ENCODE assay signal across 12 cellular contexts in genomic region chr12:2248087-2248900, GRCh38.
A peak's percentile ranks its signal among the peaks of the same experiment; 100 is the strongest.
DNase-seq lines count a peak whose midpoint lies in the region; ATAC-seq and TF ChIP-seq lines count a peak whose summit lies in the region.
"Had no signal": no experiment of that assay in that cellular context is flagged by ENCODE, and none has a peak within 500 bp of the region (broad histone marks: within the 10 kb centered on the region; RNA-seq: fewer than 3 reads in every experiment).

No MANE protein-coding gene starts in this region.

- DNase-seq in NCI-H1092 treated with DMSO at 0.1 percent for 48 hours (lab: John Stamatoyannopoulos, UW), result peak; percentile 60
- no peak for DNase-seq in NCI-H1092 (lab: John Stamatoyannopoulos, UW)
- peak; percentile 58 for DNase-seq in adipocyte (ENCODE audit: low read depth)
- DNase-seq in right atrium auricular region (ENCODE audit: low spot score), result no peak
- DNase-seq in suprapubic skin (ENCODE audit: low spot score in 2 of 2), result no peak
- DNase-seq in A673 (ENCODE audit: low spot score), result no peak
- no peak for DNase-seq in cerebellar nuclear complex (lab: John Stamatoyannopoulos, UW)
- DNase-seq: activated CD4-positive, alpha-beta T cell treated with anti-CD3 and anti-CD28 coated beads for 36 hours; activated naive CD4-positive, alpha-beta T cell treated with anti-CD3 and anti-CD28 coated beads, Interleukin-2, amount 10 ng/mL, durations not matched to agents 7 days and 5 days had no signal

- WGBS in suprapubic skin, result 68% methylated on average over 17 of the region's 17 CpGs

- TF ChIP-seq CTCF in right atrium auricular region (IDR thresholded peaks at IDR 0.05), result no peak
- TF ChIP-seq CTCF in suprapubic skin (IDR thresholded peaks at IDR 0.05), result no peak
- no peak for TF ChIP-seq CTCF in A673 (conservative IDR thresholded peaks at IDR 0.05; ENCODE audit: low read depth, low read length)

- no peak overlapping the region for H3K4me3 ChIP-seq in adipocyte (ENCODE audit: low read length)
- no peak overlapping the region for H3K4me3 ChIP-seq in right atrium auricular region
- no peak overlapping the region for H3K4me3 ChIP-seq in suprapubic skin
- no peak overlapping the region for H3K4me3 ChIP-seq in A673 (ENCODE audit: low read depth, low read length, poor library complexity, severe bottlenecking)

- ATAC-seq in HG03469 (IDR thresholded peaks at IDR 0.05; ENCODE audit: unreplicated experiment), result no peak
- ATAC-seq: activated CD4-positive, alpha-beta T cell treated with anti-CD3 and anti-CD28 coated beads for 36 hours; HCT116; natural killer cell treated with Interleukin-12 subunit alpha and Interleukin-12 subunit beta and Interleukin-15 and Interleukin-18, amount 100 ng/mL, for 72 hours had no signal

- CTCF ChIA-PET in A673 (lab: Charles Lee), result no interaction called here

- H3K4me1 ChIP-seq in adipocyte (ENCODE audit: control insufficient read depth, insufficient read depth, low read length) (peaks cover 24% of the 10 kb centered on the region), right atrium auricular region (peaks cover 3 to 74% of the 10 kb centered on the region in 2 donors), suprapubic skin (peaks cover 9% of the 10 kb centered on the region), A673 (ENCODE audit: insufficient read depth, low read length, poor library complexity, severe bottlenecking) (peaks cover 18% of the 10 kb centered on the region)

- H3K9me3 ChIP-seq in adipocyte (ENCODE audit: control insufficient read depth, low read length), result no peaks in the 10 kb centered on the region
- H3K9me3 ChIP-seq in right atrium auricular region, result no peaks in the 10 kb centered on the region
- no peaks in the 10 kb centered on the region for H3K9me3 ChIP-seq in suprapubic skin
- no peaks in the 10 kb centered on the region for H3K9me3 ChIP-seq in A673 (ENCODE audit: low read depth, low read length, poor library complexity, severe bottlenecking)

- no peak for TF ChIP-seq POLR2A in suprapubic skin (IDR thresholded peaks at IDR 0.05)

- intact Hi-C loops in A673 (cut with micrococcal nuclease; ENCODE audit: unreplicated experiment), result no loop called here

- BruUV-seq in A673 (replicated peaks; lab: Mats Ljungman, UMichigan), result no TSS peak

- H3K36me3 ChIP-seq in adipocyte (ENCODE audit: control insufficient read depth, insufficient read depth, low read length, severe bottlenecking) (no peaks in the 10 kb centered on the region), right atrium auricular region (peaks cover 10% of the 10 kb centered on the region), suprapubic skin (no peaks in the 10 kb centered on the region), A673 (ENCODE audit: insufficient read depth, low read length, poor library complexity, severe bottlenecking) (no peaks in the 10 kb centered on the region)

- TF ChIP-seq EP300 in suprapubic skin (IDR thresholded peaks at IDR 0.05), result peak; percentile 43

- no peak overlapping the region for H3K9ac ChIP-seq in adipocyte (ENCODE audit: low read length)

- POLR2A ChIA-PET in A673 (lab: Charles Lee; ENCODE audit: low non-redundant PET), result no interaction called here

- peak overlapping the region; percentile 82 to 85 for H3K27ac ChIP-seq in right atrium auricular region
- H3K27ac ChIP-seq in suprapubic skin, result no peak overlapping the region
- H3K27ac ChIP-seq in A673 (ENCODE audit: low read depth, low read length, poor library complexity, severe bottlenecking), result no peak overlapping the region

- H3K27me3 ChIP-seq in adipocyte (replicated peaks; ENCODE audit: control insufficient read depth, insufficient read depth, low read length) (no peaks in the 10 kb centered on the region), right atrium auricular region (no peaks in the 10 kb centered on the region), suprapubic skin (no peaks in the 10 kb centered on the region), A673 (replicated peaks; ENCODE audit: insufficient read depth, low read depth, low read length, poor library complexity) (no peaks in the 10 kb centered on the region)

Comparison
In these comparisons a context has a peak if more than half of its experiments do, and no peak if none do; other contexts are left out.
1. DNase-seq: peak in NCI-H1092 treated with DMSO at 0.1 percent for 48 hours (single experiment) and adipocyte (single experiment); none in NCI-H1092 (single experiment), right atrium auricular region (single experiment), suprapubic skin (0 of 2), A673 (single experiment) and cerebellar nuclear complex (0 of 2).
2. H3K27ac ChIP-seq: peak in right atrium auricular region (2 of 2); none in suprapubic skin (single experiment) and A673 (single experiment).